Comparison of ENCODE assay signal across 8 cellular contexts in genomic region chr20:3980260-3981131, GRCh38. TPM values are rescaled to one million over a fixed set of nuclear protein-coding genes. Genes with fewer than 3 reads are reported as not detected.
DNase-seq lines count a peak whose midpoint lies in the region; ATAC-seq and TF ChIP-seq lines count a peak whose summit lies in the region.

No MANE protein-coding gene starts in this region.

- peak overlapping the region; percentile 59 for H3K4me3 ChIP-seq in left ventricle myocardium inferior

- peak; percentile 20 for DNase-seq in ELF-1 (ENCODE audit: low read depth, low spot score)
- DNase-seq in M059J (ENCODE audit: low read depth) = peak; percentile 88
- DNase-seq in activated T-helper 2 cell treated with anti-CD3 and anti-CD28 coated beads, Interferon-gamma antibody, Interleukin-2, Interleukin-4, amounts not matched to agents 10 μg/mL and 5 μg/mL and 100 μg/mL, durations not matched to agents 14 hours and 24 hours and 36 hours (ENCODE audit: low spot score) = peak; percentile 18
- peak; percentile 22 for DNase-seq in left ventricle myocardium inferior
- peak; percentile 29 for DNase-seq in stimulated activated CD4-positive, alpha-beta T cell treated with anti-CD3 and anti-CD28 coated beads, Interleukin-4, amount 100 ng/mL, for 1 hour
- no peak for DNase-seq in NCI-H2171 treated with DMSO at 0.1 percent for 48 hours (lab: John Stamatoyannopoulos, UW)
- no peak for DNase-seq in cerebellar nuclear complex (lab: John Stamatoyannopoulos, UW)

- H3K9me3 ChIP-seq in left ventricle myocardium inferior (replicated peaks) = no peaks in the 10 kb centered on the region

- no peak for ATAC-seq in GM18502 (IDR thresholded peaks at IDR 0.05; ENCODE audit: poor library complexity, unreplicated experiment)

- no peaks in the 10 kb centered on the region for H3K9me3 Mint-ChIP-seq in activated T-helper 2 cell treated with anti-CD3 and anti-CD28 coated beads, Interferon-gamma antibody, Interleukin-2, Interleukin-4, amounts not matched to agents 10 μg/mL and 5 μg/mL and 100 μg/mL, durations not matched to agents 14 hours and 24 hours and 36 hours

- peak overlapping the region; percentile 94 for H3K27ac Mint-ChIP-seq in activated T-helper 2 cell treated with anti-CD3 and anti-CD28 coated beads, Interferon-gamma antibody, Interleukin-2, Interleukin-4, amounts not matched to agents 10 μg/mL and 5 μg/mL and 100 μg/mL, durations not matched to agents 14 hours and 24 hours and 36 hours

- no peak for TF ChIP-seq CTCF in left ventricle myocardium inferior (IDR thresholded peaks at IDR 0.05; ENCODE audit: borderline replicate concordance)

- no peaks in the 10 kb centered on the region for H3K27me3 ChIP-seq in left ventricle myocardium inferior (ENCODE audit: low read depth)

- no peaks in the 10 kb centered on the region for H3K36me3 ChIP-seq in left ventricle myocardium inferior

- H3K4me1 Mint-ChIP-seq in activated T-helper 2 cell treated with anti-CD3 and anti-CD28 coated beads, Interferon-gamma antibody, Interleukin-2, Interleukin-4, amounts not matched to agents 10 μg/mL and 5 μg/mL and 100 μg/mL, durations not matched to agents 14 hours and 24 hours and 36 hours (ENCODE audit: low read depth) = peaks cover 26% of the 10 kb centered on the region

- H3K27ac ChIP-seq in left ventricle myocardium inferior (replicated peaks) = peak overlapping the region; percentile 75

- H3K4me3 Mint-ChIP-seq in activated T-helper 2 cell treated with anti-CD3 and anti-CD28 coated beads, Interferon-gamma antibody, Interleukin-2, Interleukin-4, amounts not matched to agents 10 μg/mL and 5 μg/mL and 100 μg/mL, durations not matched to agents 14 hours and 24 hours and 36 hours (ENCODE audit: low read depth) = peak overlapping the region; percentile 72

- H3K27me3 Mint-ChIP-seq in activated T-helper 2 cell treated with anti-CD3 and anti-CD28 coated beads, Interferon-gamma antibody, Interleukin-2, Interleukin-4, amounts not matched to agents 10 μg/mL and 5 μg/mL and 100 μg/mL, durations not matched to agents 14 hours and 24 hours and 36 hours (ENCODE audit: low read depth) = no peaks in the 10 kb centered on the region

- H3K36me3 Mint-ChIP-seq in activated T-helper 2 cell treated with anti-CD3 and anti-CD28 coated beads, Interferon-gamma antibody, Interleukin-2, Interleukin-4, amounts not matched to agents 10 μg/mL and 5 μg/mL and 100 μg/mL, durations not matched to agents 14 hours and 24 hours and 36 hours (ENCODE audit: low read depth) = peaks cover 18% of the 10 kb centered on the region

- intact Hi-C loops in activated T-helper 2 cell treated with anti-CD3 and anti-CD28 coated beads, Interferon-gamma antibody, Interleukin-2, Interleukin-4, amounts not matched to agents 10 μg/mL and 5 μg/mL and 100 μg/mL, durations not matched to agents 14 hours and 24 hours and 36 hours (cut with micrococcal nuclease) = loop anchor here (1.0 to 5.0 kb wide), 2 partner anchors 15 to 37 kb away; partner anchors contain the start of gene RNF24
- intact Hi-C loops in left ventricle myocardium inferior (cut with micrococcal nuclease) = no loop called here

- peaks cover 31% of the 10 kb centered on the region for H3K4me1 ChIP-seq in left ventricle myocardium inferior

RNA-seq across cellular contexts. Expression of gene RNF24, which starts 34.9 kb away (rescaled TPM):
- total RNA-seq in M059J (2014; rRNA removed; shearing (Covaris generic)) = 21.3 and 41.6 TPM in 2 replicates
- 15.8 and 17.7 TPM in 2 replicates for total RNA-seq in activated T-helper 2 cell treated with anti-CD3 and anti-CD28 coated beads, Interferon-gamma antibody, Interleukin-2, Interleukin-4, amounts not matched to agents 10 μg/mL and 5 μg/mL and 100 μg/mL, durations not matched to agents 14 hours and 24 hours and 36 hours
- total RNA-seq in left ventricle myocardium inferior = 5.1 TPM

Comparison
In these comparisons a context has a peak if more than half of its experiments do, and no peak if none do; other contexts are left out.
1. DNase-seq: peak in ELF-1 (single experiment), M059J (single experiment), activated T-helper 2 cell treated with anti-CD3 and anti-CD28 coated beads, Interferon-gamma antibody, Interleukin-2, Interleukin-4, amounts not matched to agents 10 μg/mL and 5 μg/mL and 100 μg/mL, durations not matched to agents 14 hours and 24 hours and 36 hours (single experiment), left ventricle myocardium inferior (single experiment) and stimulated activated CD4-positive, alpha-beta T cell treated with anti-CD3 and anti-CD28 coated beads, Interleukin-4, amount 100 ng/mL, for 1 hour (single experiment); none in NCI-H2171 treated with DMSO at 0.1 percent for 48 hours (single experiment) and cerebellar nuclear complex (0 of 2).